In the genomic region with DNA sequence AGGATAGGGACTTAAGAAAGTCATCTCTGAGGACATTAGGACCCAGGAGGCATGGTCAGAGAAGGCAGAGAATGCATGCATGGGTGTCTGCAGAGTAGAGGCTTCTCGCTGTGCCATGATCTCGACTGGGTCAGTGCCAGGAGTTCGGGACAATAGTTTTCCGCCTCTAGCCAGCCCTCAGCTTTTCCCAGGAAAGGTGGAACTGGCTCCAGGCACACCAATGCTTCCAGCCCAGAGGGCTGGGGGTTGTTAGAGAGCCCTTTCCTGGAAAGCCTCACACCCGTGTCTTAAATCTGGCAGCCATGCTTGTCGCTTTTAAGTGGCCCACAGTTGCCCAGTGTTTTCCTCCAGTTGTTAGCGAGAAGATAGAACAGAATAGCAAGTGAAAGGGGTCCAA, we compare ENCODE assay signal across 9 cellular contexts.
A peak's percentile ranks its signal among the peaks of the same experiment; 100 is the strongest.
DNase-seq lines count a peak whose midpoint lies in the region; ATAC-seq, FAIRE-seq and TF ChIP-seq lines count a peak whose summit lies in the region.
"Had no signal": no experiment of that assay in that cellular context is flagged by ENCODE, and none has a peak within 500 bp of the region (broad histone marks: within the 10 kb centered on the region; RNA-seq: fewer than 3 reads in every experiment).

No MANE protein-coding gene starts in this region.

- peaks cover 63% of the 10 kb centered on the region for H3K4me1 Mint-ChIP-seq in activated CD8-positive, alpha-beta memory T cell treated with anti-CD3 and anti-CD28 coated beads, Interleukin-2, amount 10 ng/mL, durations not matched to agents 7 days and 5 days
- no peaks in the 10 kb centered on the region for H3K4me1 Mint-ChIP-seq in type B pancreatic cell (ENCODE audit: unreplicated experiment)
- H3K4me1 Mint-ChIP-seq: brain had no signal

- no peak for TF ChIP-seq CTCF in type B pancreatic cell (conservative IDR thresholded peaks at IDR 0.05)

- H3K4me1 ChIP-seq in muscle layer of duodenum (ENCODE audit: control insufficient read depth in 1 of 2, insufficient read depth in 2 of 2, low read length in 2 of 2) = no peaks in the 10 kb centered on the region

- CTCF ChIA-PET in activated CD8-positive, alpha-beta memory T cell treated with anti-CD3 and anti-CD28 coated beads, Interleukin-2, amount 10 ng/mL, durations not matched to agents 7 days and 5 days (lab: Charles Lee) = interaction anchor here (1.1 to 1.5 kb wide), 3 partner anchors 12 to 47 kb away, joined by 3 to 5 read pairs (median 3); no protein-coding TSS in a partner anchor

- H3K4me3 Mint-ChIP-seq in activated CD8-positive, alpha-beta memory T cell treated with anti-CD3 and anti-CD28 coated beads, Interleukin-2, amount 10 ng/mL, durations not matched to agents 7 days and 5 days = peak overlapping the region; percentile 82
- H3K4me3 Mint-ChIP-seq in type B pancreatic cell = no peak overlapping the region

- H3K27me3 ChIP-seq in muscle layer of duodenum (ENCODE audit: low read depth, low read length) = no peaks in the 10 kb centered on the region

- H3K27me3 Mint-ChIP-seq in activated CD8-positive, alpha-beta memory T cell treated with anti-CD3 and anti-CD28 coated beads, Interleukin-2, amount 10 ng/mL, durations not matched to agents 7 days and 5 days = no peaks in the 10 kb centered on the region
- H3K27me3 Mint-ChIP-seq in type B pancreatic cell = no peaks in the 10 kb centered on the region
- H3K27me3 Mint-ChIP-seq: brain had no signal

- H3K4me3 ChIP-seq in muscle layer of duodenum (ENCODE audit: low read depth in 1 of 2, low read length in 2 of 2) = peak overlapping the region; percentile 83 to 86

- H3K36me3 Mint-ChIP-seq in activated CD8-positive, alpha-beta memory T cell treated with anti-CD3 and anti-CD28 coated beads, Interleukin-2, amount 10 ng/mL, durations not matched to agents 7 days and 5 days = peaks cover 22% of the 10 kb centered on the region
- H3K36me3 Mint-ChIP-seq in activated naive CD4-positive, alpha-beta T cell treated with anti-CD3 and anti-CD28 coated beads, Interleukin-2, amount 50 U/mL, for 72 hours = peaks cover 16 to 20% of the 10 kb centered on the region in 2 donors
- no peaks in the 10 kb centered on the region for H3K36me3 Mint-ChIP-seq in type B pancreatic cell
- H3K36me3 Mint-ChIP-seq: brain had no signal

- no peaks in the 10 kb centered on the region for H3K36me3 ChIP-seq in muscle layer of duodenum (ENCODE audit: control insufficient read depth in 1 of 2, insufficient read depth in 2 of 2, low read length in 2 of 2)

- no peak for DNase-seq in activated CD8-positive, alpha-beta memory T cell treated with anti-CD3 and anti-CD28 coated beads, Interleukin-2, amount 10 ng/mL, durations not matched to agents 7 days and 5 days
- DNase-seq in activated CD8-positive, alpha-beta memory T cell treated with anti-CD3 and anti-CD28 coated beads, Interleukin-2, amount 50 U/mL, for 48 hours = no peak
- DNase-seq in NCI-H1105 treated with DMSO at 0.1 percent for 48 hours (lab: John Stamatoyannopoulos, UW) (peak; percentile 43), frontal cortex (ENCODE audit: low spot score in 2 of 2) (no peak), type B pancreatic cell (ENCODE audit: extremely low spot score, unreplicated experiment) (no peak)
- no peak for DNase-seq in activated naive CD4-positive, alpha-beta T cell treated with anti-CD3 and anti-CD28 coated beads, Interleukin-2, amount 50 U/mL, for 72 hours (ENCODE audit: low spot score in 2 of 2)

- peak overlapping the region; percentile 92 for H3K27ac Mint-ChIP-seq in activated CD8-positive, alpha-beta memory T cell treated with anti-CD3 and anti-CD28 coated beads, Interleukin-2, amount 10 ng/mL, durations not matched to agents 7 days and 5 days
- peak overlapping the region; percentile 92 to 95 for H3K27ac Mint-ChIP-seq in activated naive CD4-positive, alpha-beta T cell treated with anti-CD3 and anti-CD28 coated beads, Interleukin-2, amount 50 U/mL, for 72 hours
- no peak overlapping the region for H3K27ac Mint-ChIP-seq in type B pancreatic cell
- H3K27ac Mint-ChIP-seq: brain had no signal

- H3K27ac ChIP-seq in muscle layer of duodenum (ENCODE audit: low read length) = peak overlapping the region; percentile 82

- H3K9me3 Mint-ChIP-seq in activated CD8-positive, alpha-beta memory T cell treated with anti-CD3 and anti-CD28 coated beads, Interleukin-2, amount 10 ng/mL, durations not matched to agents 7 days and 5 days (ENCODE audit: low read depth) = no peaks in the 10 kb centered on the region
- H3K9me3 Mint-ChIP-seq in activated naive CD4-positive, alpha-beta T cell treated with anti-CD3 and anti-CD28 coated beads, Interleukin-2, amount 50 U/mL, for 72 hours = peaks cover 4 to 17% of the 10 kb centered on the region in 2 donors
- H3K9me3 Mint-ChIP-seq in type B pancreatic cell = no peaks in the 10 kb centered on the region

- FAIRE-seq in frontal cortex (lab: Jason Lieb, UNC) = no peak

- peak; percentile 29 for ATAC-seq in activated CD8-positive, alpha-beta memory T cell treated with anti-CD3 and anti-CD28 coated beads, Interleukin-2, amount 10 ng/mL, durations not matched to agents 7 days and 5 days
- peak; percentile 21 for ATAC-seq in HG02610 (IDR thresholded peaks at IDR 0.05; ENCODE audit: unreplicated experiment)
- ATAC-seq in activated naive CD4-positive, alpha-beta T cell treated with anti-CD3 and anti-CD28 coated beads, Interleukin-2, amount 50 U/mL, for 72 hours = peak; percentile 38 to 57

- H3K9me3 ChIP-seq in muscle layer of duodenum (ENCODE audit: control insufficient read depth in 1 of 2, low read length in 2 of 2) = peaks cover 0 to 4% of the 10 kb centered on the region in 2 donors
